Comparison of ENCODE assay signal across 8 cellular contexts in the genomic region with DNA sequence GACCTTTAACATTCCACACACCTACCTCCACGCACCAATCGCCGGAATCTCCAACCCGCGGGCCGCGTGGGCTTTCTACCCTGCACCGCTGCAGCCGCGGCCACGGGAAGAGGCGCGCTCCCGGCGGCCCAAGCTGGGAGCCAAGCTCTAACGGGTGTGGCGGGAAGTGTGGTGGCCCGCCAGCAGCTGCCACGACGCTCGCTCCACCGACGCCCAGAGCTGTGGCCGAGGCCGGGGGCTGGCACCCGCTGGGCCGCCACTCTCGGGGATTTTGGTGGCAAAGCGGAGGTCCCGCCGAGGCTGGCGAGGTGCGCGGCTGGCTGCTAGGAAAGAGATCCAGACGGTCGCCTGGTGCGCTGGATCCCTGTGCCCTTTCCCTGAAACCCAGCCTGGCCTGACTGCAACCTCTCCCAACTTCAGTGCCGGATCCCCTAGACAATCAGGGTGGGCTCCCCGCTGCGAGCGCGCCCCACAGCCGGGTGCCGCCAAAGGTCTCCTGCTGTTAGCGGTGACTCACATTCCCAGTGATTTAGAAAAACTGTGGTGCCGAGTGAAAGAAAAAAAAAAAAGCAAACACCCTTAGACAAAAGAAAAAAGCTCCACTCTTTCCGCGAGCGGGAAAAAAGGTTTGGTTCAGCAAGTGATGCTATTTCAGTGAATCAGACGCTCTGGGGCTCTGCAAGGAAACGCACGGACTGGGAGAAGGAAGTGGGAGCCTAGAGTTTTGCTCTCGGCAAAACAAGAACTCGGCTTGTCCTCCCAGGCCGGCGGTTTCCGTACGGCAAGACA. TPM values are rescaled to one million over a fixed set of nuclear protein-coding genes. Genes with fewer than 3 reads are reported as not detected.
DNase-seq lines count a peak whose midpoint lies in the region; ATAC-seq and TF ChIP-seq lines count a peak whose summit lies in the region.

No MANE protein-coding gene starts in this region.

- peak overlapping the region; percentile 50 to 54 for H3K27ac ChIP-seq in breast epithelium

- intact Hi-C loops in breast epithelium (cut with DNase I; ENCODE audit: low total_unique reads): no loop called here

- no peaks in the 10 kb centered on the region for H3K36me3 ChIP-seq in breast epithelium
- H3K36me3 ChIP-seq in kidney epithelial cell (ENCODE audit: control insufficient read depth, insufficient read depth, low read length): no peaks in the 10 kb centered on the region

- H3K4me1 ChIP-seq in breast epithelium: no peaks in the 10 kb centered on the region

- H3K9me3 ChIP-seq in breast epithelium: no peaks in the 10 kb centered on the region

- TF ChIP-seq CTCF in breast epithelium (IDR thresholded peaks at IDR 0.05): no peak
- no peak for TF ChIP-seq CTCF in kidney epithelial cell (IDR thresholded peaks at IDR 0.05; ENCODE audit: insufficient read depth, low read length, poor library complexity, severe bottlenecking)

- peak; percentile 51 for DNase-seq in GM03348 (ENCODE audit: low spot score)
- DNase-seq in RPMI8226: peak; percentile 41
- DNase-seq in breast epithelium (ENCODE audit: low spot score in 2 of 2): peak in 1 of 2 donors; percentile 32
- no peak for DNase-seq in kidney epithelial cell (ENCODE audit: low read depth)
- peak; percentile 40 for DNase-seq in stimulated activated CD4-positive, alpha-beta T cell treated with anti-CD3 and anti-CD28 coated beads, Interleukin-1b, Interleukin-23, amount 100 ng/mL, for 48 hours

- TF ChIP-seq POLR2A in breast epithelium (IDR thresholded peaks at IDR 0.05): no peak

- no peaks in the 10 kb centered on the region for H3K27me3 ChIP-seq in breast epithelium
- H3K27me3 ChIP-seq in kidney epithelial cell (ENCODE audit: control insufficient read depth, insufficient read depth, low read length): peaks cover 16% of the 10 kb centered on the region

- ATAC-seq in GM21526 (IDR thresholded peaks at IDR 0.05; ENCODE audit: low FRiP score, unreplicated experiment) (no peak), GM21576 (IDR thresholded peaks at IDR 0.05; ENCODE audit: unreplicated experiment) (no peak), HG03571 (IDR thresholded peaks at IDR 0.05; ENCODE audit: unreplicated experiment) (no peak)

- H3K4me3 ChIP-seq in breast epithelium (peak overlapping the region; percentile 40 to 90 (median 82)), kidney epithelial cell (ENCODE audit: low read depth, low read length) (peak overlapping the region; percentile 39)

RNA-seq across cellular contexts. Expression of gene BCL2L11, which starts 2.9 kb away (rescaled TPM):
- total RNA-seq in breast epithelium (10 to 100 TPM; 42.6 to 67.3 (median 46.1) TPM), kidney epithelial cell (13.8 and 17.5 TPM in 2 replicates)
